In genomic region chr10:115882021-115882420, GRCh38 we compare ENCODE assay signal across 14 cellular contexts.
DNase-seq lines count a peak whose midpoint lies in the region; ATAC-seq and TF ChIP-seq lines count a peak whose summit lies in the region.
"Had no signal": no experiment of that assay in that cellular context is flagged by ENCODE, and none has a peak within 500 bp of the region (broad histone marks: within the 10 kb centered on the region; RNA-seq: fewer than 3 reads in every experiment).

No MANE protein-coding gene starts in this region.

- H3K79me2 ChIP-seq in GM23248 (ENCODE audit: insufficient read depth), result no peaks in the 10 kb centered on the region

- H3K4me1 ChIP-seq in endodermal cell (ENCODE audit: control insufficient read depth, insufficient read depth, low read length) (peaks cover 12% of the 10 kb centered on the region), GM23248 (ENCODE audit: insufficient read depth) (no peaks in the 10 kb centered on the region)
- H3K4me1 ChIP-seq: BLaER1 treated with 17β-estradiol and CSF1 and Interleukin-3, amounts not matched to agents 10 nM and 100 nM had no signal

- no peak overlapping the region for H3K4me3 Mint-ChIP-seq in activated naive CD8-positive, alpha-beta T cell treated with anti-CD3 and anti-CD28 coated beads, Interleukin-2, amount 50 U/mL, for 24 hours
- H3K4me3 Mint-ChIP-seq in activated naive CD8-positive, alpha-beta T cell treated with anti-CD3 and anti-CD28 coated beads for 36 hours, result no peak overlapping the region
- H3K4me3 Mint-ChIP-seq in endodermal cell, result peak overlapping the region; percentile 8
- H3K4me3 Mint-ChIP-seq in activated T-cell treated with anti-CD3 and anti-CD28 coated beads, Interleukin-2, amount 50 U/mL, for 72 hours, result no peak overlapping the region
- H3K4me3 Mint-ChIP-seq: CD4-positive, CD25-positive, alpha-beta regulatory T cell had no signal

- H3K27ac ChIP-seq in endodermal cell (ENCODE audit: low read depth, low read length) (no peak overlapping the region), GM23248 (no peak overlapping the region)
- H3K27ac ChIP-seq: BLaER1 treated with 17β-estradiol and CSF1 and Interleukin-3, amounts not matched to agents 10 nM and 100 nM had no signal

- ATAC-seq in activated naive CD8-positive, alpha-beta T cell treated with anti-CD3 and anti-CD28 coated beads, Interleukin-2, amount 50 U/mL, for 24 hours, result peak; percentile 4
- no peak for ATAC-seq in activated T-cell treated with anti-CD3 and anti-CD28 coated beads, Interleukin-2, amount 50 U/mL, for 72 hours (replicated peaks in 1 of 2)
- ATAC-seq: HCT116, K562 had no signal

- H3K27ac Mint-ChIP-seq in activated naive CD8-positive, alpha-beta T cell treated with anti-CD3 and anti-CD28 coated beads, Interleukin-2, amount 50 U/mL, for 24 hours, result no peak overlapping the region
- H3K27ac Mint-ChIP-seq in activated naive CD8-positive, alpha-beta T cell treated with anti-CD3 and anti-CD28 coated beads for 36 hours, result no peak overlapping the region
- no peak overlapping the region for H3K27ac Mint-ChIP-seq in endodermal cell
- H3K27ac Mint-ChIP-seq in activated T-cell treated with anti-CD3 and anti-CD28 coated beads, Interleukin-2, amount 50 U/mL, for 72 hours, result no peak overlapping the region
- H3K27ac Mint-ChIP-seq: CD4-positive, CD25-positive, alpha-beta regulatory T cell had no signal

- H4K20me1 ChIP-seq in GM23248 (ENCODE audit: insufficient read depth), result no peaks in the 10 kb centered on the region
- H4K20me1 ChIP-seq: BLaER1 treated with 17β-estradiol and CSF1 and Interleukin-3, amounts not matched to agents 10 nM and 100 nM had no signal

- no peaks in the 10 kb centered on the region for H3K4me1 Mint-ChIP-seq in activated naive CD8-positive, alpha-beta T cell treated with anti-CD3 and anti-CD28 coated beads, Interleukin-2, amount 50 U/mL, for 24 hours
- H3K4me1 Mint-ChIP-seq in activated naive CD8-positive, alpha-beta T cell treated with anti-CD3 and anti-CD28 coated beads for 36 hours, result no peaks in the 10 kb centered on the region
- peaks cover 54% of the 10 kb centered on the region for H3K4me1 Mint-ChIP-seq in endodermal cell
- H3K4me1 Mint-ChIP-seq in activated T-cell treated with anti-CD3 and anti-CD28 coated beads, Interleukin-2, amount 50 U/mL, for 72 hours (ENCODE audit: low read depth), result no peaks in the 10 kb centered on the region
- H3K4me1 Mint-ChIP-seq: CD4-positive, CD25-positive, alpha-beta regulatory T cell had no signal

- DNase-seq in activated naive CD8-positive, alpha-beta T cell treated with anti-CD3 and anti-CD28 coated beads, Interleukin-2, amount 50 U/mL, for 24 hours, result no peak
- no peak for DNase-seq in activated naive CD8-positive, alpha-beta T cell treated with anti-CD3 and anti-CD28 coated beads for 36 hours
- peak; percentile 58 for DNase-seq in NCI-H345 treated with DMSO at 0.1 percent for 48 hours (lab: John Stamatoyannopoulos, UW; ENCODE audit: unreplicated experiment)
- DNase-seq in endodermal cell, result peak; percentile 74
- DNase-seq in activated T-cell treated with anti-CD3 and anti-CD28 coated beads, Interleukin-2, amount 50 U/mL, for 72 hours, result no peak
- DNase-seq in GM23248, result no peak
- no peak for DNase-seq in activated gamma-delta T cell (lab: John Stamatoyannopoulos, UW)
- DNase-seq: ACHN; Calu3; CD4-positive, CD25-positive, alpha-beta regulatory T cell; DMS 273 treated with DMSO at 0.1 percent for 48 hours had no signal

- H3K27me3 ChIP-seq in endodermal cell (ENCODE audit: control insufficient read depth, insufficient read depth, low read length, poor library complexity, severe bottlenecking) (no peaks in the 10 kb centered on the region), GM23248 (replicated peaks; ENCODE audit: insufficient read depth) (no peaks in the 10 kb centered on the region)
- H3K27me3 ChIP-seq: BLaER1 treated with 17β-estradiol and CSF1 and Interleukin-3, amounts not matched to agents 10 nM and 100 nM had no signal

- no peak for TF ChIP-seq CTCF in endodermal cell (conservative IDR thresholded peaks at IDR 0.05)

- H3K9ac ChIP-seq in endodermal cell (ENCODE audit: extremely low read depth, low read length, poor library complexity, severe bottlenecking) (no peak overlapping the region), GM23248 (no peak overlapping the region)
- H3K9ac ChIP-seq: BLaER1 treated with 17β-estradiol and CSF1 and Interleukin-3, amounts not matched to agents 10 nM and 100 nM had no signal

- no peaks in the 10 kb centered on the region for H3K27me3 Mint-ChIP-seq in activated naive CD8-positive, alpha-beta T cell treated with anti-CD3 and anti-CD28 coated beads, Interleukin-2, amount 50 U/mL, for 24 hours
- no peaks in the 10 kb centered on the region for H3K27me3 Mint-ChIP-seq in activated naive CD8-positive, alpha-beta T cell treated with anti-CD3 and anti-CD28 coated beads for 36 hours
- peaks cover 47% of the 10 kb centered on the region for H3K27me3 Mint-ChIP-seq in endodermal cell (ENCODE audit: insufficient read depth)
- no peaks in the 10 kb centered on the region for H3K27me3 Mint-ChIP-seq in activated T-cell treated with anti-CD3 and anti-CD28 coated beads, Interleukin-2, amount 50 U/mL, for 72 hours (ENCODE audit: low read depth)
- H3K27me3 Mint-ChIP-seq: CD4-positive, CD25-positive, alpha-beta regulatory T cell had no signal

- H3K9me2 ChIP-seq in GM23248 (ENCODE audit: insufficient read depth), result no peaks in the 10 kb centered on the region

- H3F3A ChIP-seq in GM23248 (ENCODE audit: insufficient read depth), result no peaks in the 10 kb centered on the region

- H3K36me3 Mint-ChIP-seq in activated naive CD8-positive, alpha-beta T cell treated with anti-CD3 and anti-CD28 coated beads, Interleukin-2, amount 50 U/mL, for 24 hours (ENCODE audit: low read depth), result no peaks in the 10 kb centered on the region
- H3K36me3 Mint-ChIP-seq in activated naive CD8-positive, alpha-beta T cell treated with anti-CD3 and anti-CD28 coated beads for 36 hours, result no peaks in the 10 kb centered on the region
- H3K36me3 Mint-ChIP-seq in endodermal cell (ENCODE audit: low read depth), result peaks cover 2% of the 10 kb centered on the region
- no peaks in the 10 kb centered on the region for H3K36me3 Mint-ChIP-seq in activated T-cell treated with anti-CD3 and anti-CD28 coated beads, Interleukin-2, amount 50 U/mL, for 72 hours (ENCODE audit: insufficient read depth in 2 of 2)
- H3K36me3 Mint-ChIP-seq: CD4-positive, CD25-positive, alpha-beta regulatory T cell had no signal

- 65 to 71% methylated on average over 2 to 4 of the region's 4 CpGs for WGBS in endodermal cell (ENCODE audit: insufficient coverage in 1 of 2, insufficient read length in 1 of 2), 2 experiments
- 60 to 61% methylated on average over 4 of the region's 4 CpGs for WGBS in GM23248 (ENCODE audit: low coverage in 1 of 2, low lambda C conversion rate in 2 of 2, missing lambda C conversion rate in 2 of 2), 2 experiments

- H3K4me2 ChIP-seq in GM23248 (ENCODE audit: unreplicated experiment), result no peak overlapping the region
- H3K4me2 ChIP-seq: BLaER1 treated with 17β-estradiol and CSF1 and Interleukin-3, amounts not matched to agents 10 nM and 100 nM had no signal

- H3K9me3 Mint-ChIP-seq in activated naive CD8-positive, alpha-beta T cell treated with anti-CD3 and anti-CD28 coated beads, Interleukin-2, amount 50 U/mL, for 24 hours, result no peaks in the 10 kb centered on the region
- H3K9me3 Mint-ChIP-seq in activated naive CD8-positive, alpha-beta T cell treated with anti-CD3 and anti-CD28 coated beads for 36 hours, result no peaks in the 10 kb centered on the region
- peaks cover 15% of the 10 kb centered on the region for H3K9me3 Mint-ChIP-seq in endodermal cell
- H3K9me3 Mint-ChIP-seq in activated T-cell treated with anti-CD3 and anti-CD28 coated beads, Interleukin-2, amount 50 U/mL, for 72 hours, result peaks cover 0 to 4% of the 10 kb centered on the region in 2 donors

- in situ Hi-C loops in GM23248 (cut with MboI), result no loop called here

- no peak overlapping the region for H3K4me3 ChIP-seq in endodermal cell (ENCODE audit: low read length)
- H3K4me3 ChIP-seq in GM23248, result no peak overlapping the region
- H3K4me3 ChIP-seq: BLaER1 treated with 17β-estradiol and CSF1 and Interleukin-3, amounts not matched to agents 10 nM and 100 nM; K562 had no signal

- no peak overlapping the region for H2AFZ ChIP-seq in GM23248

- H3K9me3 ChIP-seq in endodermal cell (ENCODE audit: control insufficient read depth, low read length) (no peaks in the 10 kb centered on the region), GM23248 (ENCODE audit: low read depth) (no peaks in the 10 kb centered on the region)
- H3K9me3 ChIP-seq: BLaER1 treated with 17β-estradiol and CSF1 and Interleukin-3, amounts not matched to agents 10 nM and 100 nM had no signal

- H3K36me3 ChIP-seq in endodermal cell (ENCODE audit: control insufficient read depth, insufficient read depth, low read length) (no peaks in the 10 kb centered on the region), GM23248 (ENCODE audit: low read depth) (no peaks in the 10 kb centered on the region)
- H3K36me3 ChIP-seq: BLaER1 treated with 17β-estradiol and CSF1 and Interleukin-3, amounts not matched to agents 10 nM and 100 nM had no signal

Comparison
In these comparisons a context has a peak if more than half of its experiments do, and no peak if none do; other contexts are left out.
1. DNase-seq: peak in NCI-H345 treated with DMSO at 0.1 percent for 48 hours (single experiment) and endodermal cell (single experiment); none in activated naive CD8-positive, alpha-beta T cell treated with anti-CD3 and anti-CD28 coated beads, Interleukin-2, amount 50 U/mL, for 24 hours (single experiment), activated naive CD8-positive, alpha-beta T cell treated with anti-CD3 and anti-CD28 coated beads for 36 hours (single experiment), activated T-cell treated with anti-CD3 and anti-CD28 coated beads, Interleukin-2, amount 50 U/mL, for 72 hours (0 of 2), GM23248 (single experiment) and activated gamma-delta T cell (single experiment).